In the genomic region with DNA sequence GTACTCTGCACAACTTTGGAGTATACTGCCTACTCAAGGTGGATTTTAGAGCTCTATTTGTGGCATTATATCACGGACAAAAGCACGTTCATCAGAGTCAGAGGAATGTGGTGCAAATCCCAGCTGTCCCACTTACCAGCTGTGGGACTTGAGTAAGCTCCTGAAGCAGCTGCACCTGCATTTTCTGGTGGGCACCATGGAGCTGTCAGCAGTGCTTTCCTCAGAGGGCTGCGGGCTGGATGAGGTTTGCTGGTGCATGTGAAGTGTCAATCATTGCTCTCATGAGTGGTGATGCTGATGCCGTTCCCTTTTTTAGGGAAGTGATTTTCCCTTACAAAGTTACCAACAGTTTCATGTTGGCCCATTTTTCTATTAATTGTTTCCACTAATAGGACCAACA, we compare ENCODE assay signal across 18 cellular contexts. TPM values are rescaled to one million over a fixed set of nuclear protein-coding genes. Genes with fewer than 3 reads are reported as not detected.
DNase-seq lines count a peak whose midpoint lies in the region; TF ChIP-seq lines count a peak whose summit lies in the region.
"Had no signal": no experiment of that assay in that cellular context is flagged by ENCODE, and none has a peak within 500 bp of the region (broad histone marks: within the 10 kb centered on the region; RNA-seq: fewer than 3 reads in every experiment).

No MANE protein-coding gene starts in this region.

- TF ChIP-seq EP300 in suprapubic skin (IDR thresholded peaks at IDR 0.05) = no peak

- H3K4me3 ChIP-seq in ascending aorta (no peak overlapping the region), mucosa of rectum (ENCODE audit: low read length in 2 of 2) (no peak overlapping the region), suprapubic skin (no peak overlapping the region)
- H3K4me3 ChIP-seq: body of pancreas had no signal

- DNase-seq in NCI-H748 (lab: John Stamatoyannopoulos, UW; ENCODE audit: unreplicated experiment) (peak; percentile 10), NCI-H748 treated with DMSO at 0.1 percent for 48 hours (lab: John Stamatoyannopoulos, UW) (no peak), ascending aorta (ENCODE audit: low spot score in 2 of 2) (no peak), suprapubic skin (ENCODE audit: low spot score in 2 of 2) (no peak), NCI-H510A (lab: John Stamatoyannopoulos, UW) (no peak), NK-92 (lab: John Stamatoyannopoulos, UW; ENCODE audit: unreplicated experiment) (no peak), AG20443 (ENCODE audit: low spot score) (no peak)
- DNase-seq: activated CD8-positive, alpha-beta memory T cell treated with anti-CD3 and anti-CD28 coated beads for 24 hours; activated gamma-delta T cell; body of pancreas; CD8-positive, alpha-beta T cell; effector CD8-positive, alpha-beta T cell; foreskin melanocyte; NCI-H1436; OCI-M1 had no signal

- intact Hi-C loops in ascending aorta (cut with DNase I) = no loop called here

- H3K27me3 ChIP-seq in ascending aorta = no peaks in the 10 kb centered on the region
- H3K27me3 ChIP-seq in mucosa of rectum (ENCODE audit: control insufficient read depth in 2 of 2, insufficient read depth in 2 of 2, low read length in 2 of 2) = no peaks in the 10 kb centered on the region
- no peaks in the 10 kb centered on the region for H3K27me3 ChIP-seq in suprapubic skin
- H3K27me3 ChIP-seq: body of pancreas had no signal

- peak overlapping the region in 1 of 2 donors; percentile 51 for H3K9ac ChIP-seq in mucosa of rectum (ENCODE audit: low read depth in 1 of 2, low read length in 2 of 2)
- H3K9ac ChIP-seq: KMS-11 had no signal

- H3K9me3 ChIP-seq in ascending aorta (no peaks in the 10 kb centered on the region), mucosa of rectum (ENCODE audit: control insufficient read depth in 2 of 2, low read length in 2 of 2) (no peaks in the 10 kb centered on the region), suprapubic skin (no peaks in the 10 kb centered on the region)
- H3K9me3 ChIP-seq: body of pancreas had no signal

- WGBS in suprapubic skin = 56% methylated on average over 4 of the region's 4 CpGs

- no peak for TF ChIP-seq POLR2A in suprapubic skin (IDR thresholded peaks at IDR 0.05)

- no peaks in the 10 kb centered on the region for H3K36me3 ChIP-seq in ascending aorta
- peaks cover 3 to 4% of the 10 kb centered on the region in 2 donors for H3K36me3 ChIP-seq in mucosa of rectum (ENCODE audit: control insufficient read depth in 2 of 2, insufficient read depth in 2 of 2, low read length in 2 of 2)
- no peaks in the 10 kb centered on the region for H3K36me3 ChIP-seq in suprapubic skin

- H3K27ac ChIP-seq in ascending aorta (peak overlapping the region; percentile 68 to 76), mucosa of rectum (ENCODE audit: low read depth in 2 of 2, low read length in 2 of 2) (peak overlapping the region; percentile 93 to 95), suprapubic skin (peak overlapping the region; percentile 83)
- H3K27ac ChIP-seq: HL-60 had no signal

- H3K4me1 ChIP-seq in ascending aorta (peaks cover 9 to 56% of the 10 kb centered on the region in 2 donors), mucosa of rectum (ENCODE audit: control insufficient read depth in 2 of 2, insufficient read depth in 2 of 2, low read length in 2 of 2) (peaks cover 30 to 53% of the 10 kb centered on the region in 2 donors), suprapubic skin (peaks cover 62% of the 10 kb centered on the region)

- TF ChIP-seq CTCF in ascending aorta (IDR thresholded peaks at IDR 0.05) (no peak), suprapubic skin (IDR thresholded peaks at IDR 0.05) (no peak)

RNA-seq across cellular contexts. Expression of gene EGFR, which starts 53.4 kb away (rescaled TPM):
- total RNA-seq in ascending aorta = 33.8 TPM
- 100 to 1,000 TPM; 231 to 341 (median 271) TPM for total RNA-seq in suprapubic skin
- total RNA-seq: CD8-positive, alpha-beta T cell had no signal
